ENCODE assay signal across 23 cellular contexts in genomic region chr12:131675126-131676080, GRCh38.
"Had no signal": no experiment of that assay in that cellular context is flagged by ENCODE, and none has a peak within 500 bp of the region (broad histone marks: within the 10 kb centered on the region; RNA-seq: fewer than 3 reads in every experiment).

No MANE protein-coding gene starts in this region.

- H3K27ac Mint-ChIP-seq: activated naive CD4-positive, alpha-beta T cell treated with anti-CD3 and anti-CD28 coated beads, Interleukin-2, amount 50 U/mL, for 24 hours; activated naive CD8-positive, alpha-beta T cell treated with anti-CD3 and anti-CD28 coated beads, Interleukin-2, amount 50 U/mL, for 24 hours; natural killer cell treated with Interleukin-12 subunit alpha and Interleukin-12 subunit beta and Interleukin-15 and Interleukin-18, amount 100 ng/mL, for 72 hours; stimulated activated effector memory CD8-positive, alpha-beta T cell treated with anti-CD3 and anti-CD28 coated beads, Interleukin-12 subunit alpha, Interleukin-12 subunit beta, amount 100 ng/mL, for 72 hours had no signal

- H3K4me3 ChIP-seq: breast epithelium, left lung, lung, mucosa of descending colon, right lobe of liver, stomach, thyroid gland had no signal

- H3K4me3 Mint-ChIP-seq: activated naive CD4-positive, alpha-beta T cell treated with anti-CD3 and anti-CD28 coated beads, Interleukin-2, amount 50 U/mL, for 24 hours; activated naive CD8-positive, alpha-beta T cell treated with anti-CD3 and anti-CD28 coated beads, Interleukin-2, amount 50 U/mL, for 24 hours; central memory CD8-positive, alpha-beta T cell; natural killer cell treated with Interleukin-12 subunit alpha and Interleukin-12 subunit beta and Interleukin-15 and Interleukin-18, amount 100 ng/mL, for 72 hours; stimulated activated effector memory CD8-positive, alpha-beta T cell treated with anti-CD3 and anti-CD28 coated beads, Interleukin-12 subunit alpha, Interleukin-12 subunit beta, amount 100 ng/mL, for 72 hours had no signal

- ATAC-seq: activated naive CD8-positive, alpha-beta T cell treated with anti-CD3 and anti-CD28 coated beads, Interleukin-2, amount 50 U/mL, for 24 hours; left lung; mucosa of descending colon; natural killer cell treated with Interleukin-12 subunit alpha and Interleukin-12 subunit beta and Interleukin-15 and Interleukin-18, amount 100 ng/mL, for 72 hours; right lobe of liver; stimulated activated effector memory CD8-positive, alpha-beta T cell treated with anti-CD3 and anti-CD28 coated beads, Interleukin-12 subunit alpha, Interleukin-12 subunit beta, amount 100 ng/mL, for 72 hours had no signal

- H3K9me3 Mint-ChIP-seq: activated naive CD4-positive, alpha-beta T cell treated with anti-CD3 and anti-CD28 coated beads, Interleukin-2, amount 50 U/mL, for 24 hours; activated naive CD8-positive, alpha-beta T cell treated with anti-CD3 and anti-CD28 coated beads, Interleukin-2, amount 50 U/mL, for 24 hours; central memory CD8-positive, alpha-beta T cell; natural killer cell treated with Interleukin-12 subunit alpha and Interleukin-12 subunit beta and Interleukin-15 and Interleukin-18, amount 100 ng/mL, for 72 hours; stimulated activated effector memory CD8-positive, alpha-beta T cell treated with anti-CD3 and anti-CD28 coated beads, Interleukin-12 subunit alpha, Interleukin-12 subunit beta, amount 100 ng/mL, for 72 hours had no signal

- H3K27me3 ChIP-seq: right lobe of liver, thyroid gland had no signal

- H3K4me1 ChIP-seq: breast epithelium, right lobe of liver, stomach, thyroid gland had no signal

- H3K36me3 ChIP-seq: breast epithelium, left lung, right lobe of liver, stomach, thyroid gland had no signal

- H3K27ac ChIP-seq: breast epithelium, left lung, right lobe of liver, stomach, thyroid gland, VCaP had no signal

- H3K9me3 ChIP-seq: mucosa of descending colon, right lobe of liver, thyroid gland had no signal

- H3K4me1 Mint-ChIP-seq: activated naive CD4-positive, alpha-beta T cell treated with anti-CD3 and anti-CD28 coated beads, Interleukin-2, amount 50 U/mL, for 24 hours; activated naive CD8-positive, alpha-beta T cell treated with anti-CD3 and anti-CD28 coated beads, Interleukin-2, amount 50 U/mL, for 24 hours; central memory CD8-positive, alpha-beta T cell; stimulated activated effector memory CD8-positive, alpha-beta T cell treated with anti-CD3 and anti-CD28 coated beads, Interleukin-12 subunit alpha, Interleukin-12 subunit beta, amount 100 ng/mL, for 72 hours had no signal

- H3K27me3 Mint-ChIP-seq: central memory CD8-positive, alpha-beta T cell had no signal

- DNase-seq: activated CD4-positive, alpha-beta T cell treated with anti-CD3 and anti-CD28 coated beads for 4 hours; activated CD4-positive, alpha-beta T cell treated with anti-CD3 and anti-CD28 coated beads, Interleukin-2, amount 50 U/mL, for 4 hours; activated CD8-positive, alpha-beta memory T cell treated with anti-CD3 and anti-CD28 coated beads for 24 hours; activated gamma-delta T cell; activated naive CD8-positive, alpha-beta T cell treated with anti-CD3 and anti-CD28 coated beads, Interleukin-2, amount 50 U/mL, for 24 hours; amygdala; dermis blood vessel endothelial cell; effector CD8-positive, alpha-beta T cell; left lung; mesendoderm; mucosa of descending colon; right lobe of liver; stimulated activated CD4-positive, alpha-beta T cell treated with anti-CD3 and anti-CD28 coated beads, Interleukin-12 subunit alpha, Interleukin-12 subunit beta, amount 100 ng/mL, for 4 hours; stimulated activated CD4-positive, alpha-beta T cell treated with anti-CD3 and anti-CD28 coated beads, Interleukin-4, amount 100 ng/mL, for 1 hour; stomach; thyroid gland had no signal
